ENCODE assay signal across 8 cellular contexts in the genomic region with DNA sequence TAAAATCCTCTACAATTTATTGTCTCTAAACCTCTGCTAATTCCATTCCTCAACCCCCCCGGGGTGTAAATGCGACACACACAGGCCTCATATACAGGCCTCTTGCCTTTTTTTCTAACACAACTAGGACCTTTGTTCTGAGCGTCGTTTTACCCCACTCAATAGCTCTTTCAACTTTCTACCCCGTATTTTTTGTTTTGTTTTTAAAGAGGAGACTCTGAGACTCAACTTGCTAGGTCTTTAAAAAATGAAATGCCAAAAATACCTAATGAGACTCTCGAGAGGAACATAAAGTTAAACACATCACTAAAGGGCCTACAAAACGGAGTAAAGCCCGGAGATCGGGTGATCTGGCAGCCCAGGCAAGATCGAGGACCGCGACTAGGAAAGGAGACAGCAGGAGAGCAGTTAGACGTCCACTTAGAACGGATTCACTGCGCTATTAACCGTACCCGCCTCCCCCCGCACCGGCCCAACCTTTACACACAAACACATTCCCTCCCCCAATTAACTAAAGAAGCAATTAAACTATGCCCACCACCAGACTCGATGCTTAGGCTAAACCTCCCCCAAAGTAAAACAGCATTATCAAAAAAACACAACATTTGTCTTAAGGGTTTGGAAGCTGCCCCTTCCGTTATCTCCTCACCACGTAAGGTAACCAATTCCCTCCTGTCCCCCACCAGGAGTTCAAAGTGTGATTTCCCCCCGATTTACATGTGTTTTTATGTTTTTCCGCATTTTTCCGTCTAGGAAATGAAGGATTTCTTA. TPM values are rescaled to one million over a fixed set of nuclear protein-coding genes. Genes with fewer than 3 reads are reported as not detected.
DNase-seq lines count a peak whose midpoint lies in the region; ATAC-seq, FAIRE-seq and TF ChIP-seq lines count a peak whose summit lies in the region.

No MANE protein-coding gene starts in this region.

- no peak overlapping the region for H2AFZ ChIP-seq in endothelial cell of umbilical vein (ENCODE audit: low read depth, low read length)

- peaks cover 14% of the 10 kb centered on the region for H4K20me1 ChIP-seq in endothelial cell of umbilical vein (replicated peaks; ENCODE audit: control insufficient read depth, extremely low read depth, insufficient read depth, low read length)

- TF ChIP-seq CTCF in A549 (IDR thresholded peaks at IDR 0.05), result no peak
- no peak for TF ChIP-seq CTCF in HEK293 (tag by site-specific recombination; IDR thresholded peaks at IDR 0.05)
- TF ChIP-seq CTCF in endothelial cell of umbilical vein (IDR thresholded peaks at IDR 0.05; ENCODE audit: extremely low read depth in 1 of 2, insufficient read depth in 1 of 2, low read depth in 1 of 2, low read length in 2 of 2), result no peak
- no peak for TF ChIP-seq CTCF in neural crest cell (conservative IDR thresholded peaks at IDR 0.05)

- H3K4me3 Mint-ChIP-seq in neural crest cell, result peak overlapping the region; percentile 97

- no peak for TF ChIP-seq POLR2A in A549 (IDR thresholded peaks at IDR 0.05; ENCODE audit: low read length)
- no peak for TF ChIP-seq POLR2A in endothelial cell of umbilical vein (IDR thresholded peaks at IDR 0.05; ENCODE audit: low read depth, low read length)

- BruUV-seq in endothelial cell of umbilical vein (replicated peaks; lab: Mats Ljungman, UMichigan), result TSS peak; percentile 35

- H3K9ac ChIP-seq in endothelial cell of umbilical vein (replicated peaks; ENCODE audit: extremely low read depth, insufficient read depth, low read length), result peak overlapping the region; percentile 91

- peak overlapping the region; percentile 93 for H3K27ac Mint-ChIP-seq in neural crest cell (ENCODE audit: unreplicated experiment)

- H3K27ac ChIP-seq in A549 (peak overlapping the region; percentile 99 to 100), HEK293 (ENCODE audit: extremely low read depth, low read depth, low read length) (peak overlapping the region; percentile 92), endothelial cell of umbilical vein (ENCODE audit: insufficient read depth, low read depth, low read length) (peak overlapping the region; percentile 91)

- dilution Hi-C loops in endothelial cell of umbilical vein (cut with MboI; ENCODE audit: extremely low pct_ligation_motif_present, low sequenced_read_pairs), result no loop called here

- no peaks in the 10 kb centered on the region for H3K9me1 ChIP-seq in endothelial cell of umbilical vein (replicated peaks; ENCODE audit: control insufficient read depth, extremely low read depth, insufficient read depth, low read length)

- no peak for TF ChIP-seq RAD21 in A549 (conservative IDR thresholded peaks at IDR 0.05 in 1 of 2, IDR thresholded peaks at IDR 0.05 in 1 of 2)

- FAIRE-seq in A549 (lab: Jason Lieb, UNC), result no peak
- peak; percentile 37 for FAIRE-seq in endothelial cell of umbilical vein (lab: Jason Lieb, UNC)
- FAIRE-seq in frontal cortex (lab: Jason Lieb, UNC), result no peak

- peaks cover 4% of the 10 kb centered on the region for H3K27me3 Mint-ChIP-seq in neural crest cell (ENCODE audit: low read depth)

- no peaks in the 10 kb centered on the region for H3K27me3 ChIP-seq in endothelial cell of umbilical vein (ENCODE audit: control insufficient read depth in 2 of 2, insufficient read depth in 2 of 2, low read length in 2 of 2)

- H3K9me3 Mint-ChIP-seq in neural crest cell, result no peaks in the 10 kb centered on the region

- H3K4me1 ChIP-seq in A549 (peaks cover 11% of the 10 kb centered on the region; the same call in 2 of the 3 replicates), HEK293 (ENCODE audit: control insufficient read depth, insufficient read depth, low read length) (no peaks in the 10 kb centered on the region), endothelial cell of umbilical vein (ENCODE audit: control insufficient read depth, extremely low read depth, insufficient read depth, low read length) (peaks cover 12% of the 10 kb centered on the region)

- peak overlapping the region; percentile 97 for H3K4me3 ChIP-seq in A549
- H3K4me3 ChIP-seq in HEK293 (ENCODE audit: low read depth, low read length), result peak overlapping the region; percentile 95
- peak overlapping the region; percentile 62 to 98 (median 90) for H3K4me3 ChIP-seq in endothelial cell of umbilical vein (replicated peaks in 1 of 3; ENCODE audit: insufficient read depth in 1 of 3, low read depth in 1 of 3, low read length in 3 of 3)

- intact Hi-C loops in endothelial cell of umbilical vein (cut with micrococcal nuclease), result loop anchor here (5.0 kb wide), 1 partner anchor 407 kb away; a partner anchor contains a TSS

- H3K9me3 ChIP-seq in A549 (no peaks in the 10 kb centered on the region), HEK293 (ENCODE audit: control insufficient read depth, insufficient read depth, low read depth, low read length) (no peaks in the 10 kb centered on the region), endothelial cell of umbilical vein (replicated peaks; ENCODE audit: control insufficient read depth, insufficient read depth, low read length) (no peaks in the 10 kb centered on the region)

- peak overlapping the region; percentile 91 for H3K4me2 ChIP-seq in A549
- peak overlapping the region; percentile 99 for H3K4me2 ChIP-seq in endothelial cell of umbilical vein (ENCODE audit: insufficient read depth, low read length)

- peaks cover 7% of the 10 kb centered on the region for H3K36me3 Mint-ChIP-seq in neural crest cell (ENCODE audit: low read depth)

- POLR2A ChIA-PET in A549 (lab: Yijun Ruan, JAX), result interaction anchor here (0.7 kb wide), 1 partner anchor 489 kb away, joined by 3 read pairs; no protein-coding TSS in a partner anchor
- POLR2A ChIA-PET in HEK293 (lab: Yijun Ruan, JAX), result no interaction called here
- POLR2A ChIA-PET in endothelial cell of umbilical vein (lab: Charles Lee), result no interaction called here

- 17% methylated on average over 25 of the region's 25 CpGs for WGBS in A549 (ENCODE audit: missing lambda C conversion rate)

- H3K79me2 ChIP-seq in endothelial cell of umbilical vein (ENCODE audit: control insufficient read depth, insufficient read depth, low read length), result peaks cover 63% of the 10 kb centered on the region

- peaks cover 34% of the 10 kb centered on the region for H3K4me1 Mint-ChIP-seq in neural crest cell

- DNase-seq in A549 (ENCODE audit: low read depth in 1 of 2, low spot score in 1 of 2) (no peak), endothelial cell of umbilical vein (ENCODE audit: low read depth, low spot score) (peak; percentile 58), neural crest cell (ENCODE audit: low read depth, low spot score) (no peak), NCI-H1092 treated with DMSO at 0.1 percent for 48 hours (lab: John Stamatoyannopoulos, UW) (no peak), frontal cortex (ENCODE audit: low spot score in 2 of 2) (no peak)
- peak; percentile 22 to 25 for DNase-seq in activated CD4-positive, alpha-beta T cell treated with anti-CD3 and anti-CD28 coated beads, Interleukin-2, amount 50 U/mL, for 48 hours

- ATAC-seq in A549 (no peak), GM21717 (IDR thresholded peaks at IDR 0.05; ENCODE audit: unreplicated experiment) (no peak)

- CTCF ChIA-PET in A549 (lab: Yijun Ruan, JAX) (interaction anchor here (0.6 to 2.1 kb wide), 2 partner anchors 9 to 18 kb away, joined by 6 to 7 read pairs; no protein-coding TSS in a partner anchor), HEK293 (lab: Yijun Ruan, JAX) (interaction anchor here (1.8 kb wide), 1 partner anchor 8 kb away, joined by 7 read pairs; no protein-coding TSS in a partner anchor), endothelial cell of umbilical vein (lab: Charles Lee) (interaction anchor here (0.9 to 4.2 kb wide), 4 partner anchors 88 to 147 kb away, joined by 3 to 30 read pairs (median 4); no protein-coding TSS in a partner anchor)

- H3K36me3 ChIP-seq in HEK293 (ENCODE audit: control insufficient read depth in 2 of 2, insufficient read depth in 1 of 2, low read length in 2 of 2) (peaks cover 8 to 25% of the 10 kb centered on the region in 2 experiments; a peak in 2 of 3 replicates), endothelial cell of umbilical vein (ENCODE audit: control insufficient read depth in 2 of 2, extremely low read depth in 1 of 2, insufficient read depth in 2 of 2, low read length in 2 of 2) (peaks cover 2 to 6% of the 10 kb centered on the region in 2 experiments)

- TF ChIP-seq EP300 in A549 (IDR thresholded peaks at IDR 0.05), result no peak

TF ChIP-seq in endothelial cell of umbilical vein, 7 proteins besides CTCF, POLR2A, EP300 and RAD21 (continues in another document):
- TF ChIP-seq MYC (IDR thresholded peaks at IDR 0.05; ENCODE audit: low read depth, low read length), result no peak

RNA-seq across cellular contexts. Expression of a gene that starts 1.6 kb away (rescaled TPM):
- polyA plus RNA-seq in A549 (2011; rRNA removed), result 132 and 151 TPM in 2 replicates
- 18.2 and 20.7 TPM in 2 replicates for polyA plus RNA-seq in A549 (2012; cell fraction: cytosol; rRNA removed)
- 22.8 and 34.9 TPM in 2 replicates for polyA plus RNA-seq in A549 (2012; cell fraction: nucleus; rRNA removed)
- 103 to 122 TPM (median 117 TPM) in 3 replicates for polyA plus RNA-seq in A549 (2017; fragmentation: RNase III; extraction: RNeasy Plus Mini Kit Qiagen cat#74134 plus additional on column Dnase treatment)
- polyA minus RNA-seq in A549 (2011; rRNA and poly(A)+ RNA removed), result 366 and 396 TPM in 2 replicates
- 256 and 278 TPM in 2 replicates for total RNA-seq in endothelial cell of umbilical vein
- 37.8 and 53.8 TPM in 2 replicates for polyA plus RNA-seq in endothelial cell of umbilical vein
- 45.7 and 48.6 TPM in 2 replicates for polyA plus RNA-seq in endothelial cell of umbilical vein (2011; cell fraction: cytosol; rRNA removed)
- polyA plus RNA-seq in endothelial cell of umbilical vein (2011; cell fraction: nucleus; rRNA removed), result 174 and 230 TPM in 2 replicates
- polyA plus RNA-seq in endothelial cell of umbilical vein (2012), result 167 and 175 TPM in 2 replicates
- polyA minus RNA-seq in endothelial cell of umbilical vein, result 400 and 426 TPM in 2 replicates
- 109 TPM for polyA minus RNA-seq in endothelial cell of umbilical vein (2011; cell fraction: cytosol; rRNA and poly(A)+ RNA removed)
- polyA minus RNA-seq in endothelial cell of umbilical vein (2011; cell fraction: nucleus; rRNA and poly(A)+ RNA removed), result 362 and 539 TPM in 2 replicates
- total RNA-seq in neural crest cell, result 216 and 222 TPM in 2 replicates
- 168 TPM for total RNA-seq in frontal cortex

RNA-seq across cellular contexts. Expression of a gene that starts 2.1 kb away (rescaled TPM):
- 5.5 and 5.7 TPM in 2 replicates for polyA plus RNA-seq in A549 (2011; rRNA removed)
- 1.1 and 1.5 TPM in 2 replicates for polyA plus RNA-seq in A549 (2012; cell fraction: cytosol; rRNA removed)
- polyA plus RNA-seq in A549 (2012; cell fraction: nucleus; rRNA removed), result 0.77 and 1.3 TPM in 2 replicates
- polyA plus RNA-seq in A549 (2017; fragmentation: RNase III; extraction: RNeasy Plus Mini Kit Qiagen cat#74134 plus additional on column Dnase treatment), result 2.0 to 2.1 TPM (median 2.0 TPM) in 3 replicates
- polyA minus RNA-seq in A549 (2011; rRNA and poly(A)+ RNA removed), result 2.9 and 4.6 TPM in 2 replicates
- total RNA-seq in endothelial cell of umbilical vein, result 0.53 and 1.1 TPM in 2 replicates
- polyA plus RNA-seq in endothelial cell of umbilical vein, result 0.92 and 1.2 TPM in 2 replicates
- polyA plus RNA-seq in endothelial cell of umbilical vein (2011; cell fraction: cytosol; rRNA removed), result 1.4 and 1.5 TPM in 2 replicates
- 1.2 and 1.6 TPM in 2 replicates for polyA plus RNA-seq in endothelial cell of umbilical vein (2011; cell fraction: nucleus; rRNA removed)
- polyA plus RNA-seq in endothelial cell of umbilical vein (2012), result 0.99 and 2.6 TPM in 2 replicates
- polyA minus RNA-seq in endothelial cell of umbilical vein, result 1.3 and 2.8 TPM in 2 replicates
- polyA minus RNA-seq in endothelial cell of umbilical vein (2011; cell fraction: cytosol; rRNA and poly(A)+ RNA removed), result 0.41 TPM
- 0.87 and 1.4 TPM in 2 replicates for polyA minus RNA-seq in endothelial cell of umbilical vein (2011; cell fraction: nucleus; rRNA and poly(A)+ RNA removed)
- total RNA-seq in neural crest cell, result 3.2 and 3.5 TPM in 2 replicates
- total RNA-seq in frontal cortex, result 7.3 TPM

Comparison
In these comparisons a context has a peak if more than half of its experiments do, and no peak if none do; other contexts are left out.
1. DNase-seq: peak in activated CD4-positive, alpha-beta T cell treated with anti-CD3 and anti-CD28 coated beads, Interleukin-2, amount 50 U/mL, for 48 hours (2 of 2) and endothelial cell of umbilical vein (single experiment); none in A549 (0 of 2), neural crest cell (single experiment), NCI-H1092 treated with DMSO at 0.1 percent for 48 hours (single experiment) and frontal cortex (0 of 2).
2. Peak in every context shown above with its lines, with median percentiles within 50 percentile points of each other: H3K27ac ChIP-seq and H3K4me3 ChIP-seq.